Comparison of ENCODE assay signal across 20 cellular contexts in the genomic region with DNA sequence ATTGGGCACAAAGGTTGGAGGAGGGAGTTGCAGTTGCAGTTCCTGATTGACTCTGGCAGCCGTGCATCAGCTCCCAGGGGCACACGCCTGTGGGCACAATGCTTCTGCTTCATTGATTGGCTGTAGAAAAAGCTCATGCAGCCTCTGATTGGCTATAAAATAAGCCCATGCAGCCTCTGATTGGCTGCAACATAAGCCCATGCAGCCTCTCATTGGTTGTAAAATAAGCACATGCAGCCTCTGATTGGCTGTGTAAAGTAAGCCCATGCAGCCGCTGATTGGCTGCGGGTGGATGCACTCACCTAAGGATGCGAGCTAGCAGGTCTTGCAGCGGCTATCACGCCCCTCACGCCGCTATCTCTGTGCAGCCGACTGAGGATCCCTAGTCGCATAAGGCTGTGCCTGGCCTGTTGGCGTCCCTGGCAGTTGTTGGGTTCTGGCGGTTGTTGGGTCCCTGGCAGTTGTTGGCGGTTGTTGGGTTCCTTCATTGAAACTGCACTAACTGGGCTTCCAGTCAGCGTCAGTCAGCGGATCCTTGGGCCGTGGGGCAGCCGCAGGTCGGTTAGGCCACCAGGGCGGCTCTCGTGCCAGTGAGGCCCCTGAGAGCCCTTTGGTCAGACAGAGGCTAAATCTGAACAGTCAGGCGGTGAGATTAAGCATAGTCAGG. TPM values are rescaled to one million over a fixed set of nuclear protein-coding genes. Genes with fewer than 3 reads are reported as not detected.
DNase-seq lines count a peak whose midpoint lies in the region; ATAC-seq, FAIRE-seq and TF ChIP-seq lines count a peak whose summit lies in the region.
"Had no signal": no experiment of that assay in that cellular context is flagged by ENCODE, and none has a peak within 500 bp of the region (broad histone marks: within the 10 kb centered on the region; RNA-seq: fewer than 3 reads in every experiment).

A gene (plus strand): TSS at position 295 of the 667 bp plus-strand sequence. CDS start 12,993 bp downstream, outside the sequence.

- H3K4me3 ChIP-seq in Karpas-422 (ENCODE audit: low read length), result no peak within 1 kb of the TSS
- peak within 1 kb of the TSS; percentile 31 to 49 for H3K4me3 ChIP-seq in testis
- H3K4me3 ChIP-seq: HAP-1 had no signal

- no peaks in the 10 kb centered on the region for H4K20me1 ChIP-seq in Karpas-422 (ENCODE audit: insufficient read depth, low read depth, low read length)

- H3K9me2 ChIP-seq in Karpas-422 (replicated peaks; ENCODE audit: insufficient read depth, low read length), result no peaks in the 10 kb centered on the region

- H3K4me1 ChIP-seq in Karpas-422 (ENCODE audit: low read length) (peaks cover 12% of the 10 kb centered on the region), testis (no peaks in the 10 kb centered on the region)
- H3K4me1 ChIP-seq: HAP-1 had no signal

- no peak for TF ChIP-seq POLR2A in testis (IDR thresholded peaks at IDR 0.05)

- no peaks in the 10 kb centered on the region for H3K27me3 Mint-ChIP-seq in activated naive CD8-positive, alpha-beta T cell treated with anti-CD3 and anti-CD28 coated beads, Interleukin-2, amount 10 ng/mL, durations not matched to agents 7 days and 5 days
- peaks cover 9% of the 10 kb centered on the region for H3K27me3 Mint-ChIP-seq in activated naive CD8-positive, alpha-beta T cell treated with anti-CD3 and anti-CD28 coated beads for 36 hours
- no peaks in the 10 kb centered on the region for H3K27me3 Mint-ChIP-seq in dendritic cell treated with granulocyte-macrophage colony-stimulating factor and Interleukin-4, amounts not matched to agents 40 ng/mL and 50 ng/mL, for 4 days

- H3K4me2 ChIP-seq in Karpas-422 (ENCODE audit: low read depth, low read length, poor library complexity, severe bottlenecking), result no peak within 1 kb of the TSS

- H3K36me3 Mint-ChIP-seq in activated naive CD8-positive, alpha-beta T cell treated with anti-CD3 and anti-CD28 coated beads, Interleukin-2, amount 10 ng/mL, durations not matched to agents 7 days and 5 days, result peaks cover 8% of the 10 kb centered on the region
- H3K36me3 Mint-ChIP-seq in activated naive CD8-positive, alpha-beta T cell treated with anti-CD3 and anti-CD28 coated beads for 36 hours, result no peaks in the 10 kb centered on the region
- no peaks in the 10 kb centered on the region for H3K36me3 Mint-ChIP-seq in dendritic cell treated with granulocyte-macrophage colony-stimulating factor and Interleukin-4, amounts not matched to agents 40 ng/mL and 50 ng/mL, for 4 days (ENCODE audit: low read depth)
- H3K36me3 Mint-ChIP-seq: CD8-positive, alpha-beta memory T cell had no signal

- H3K9ac ChIP-seq in Karpas-422 (ENCODE audit: low read length), result no peak within 1 kb of the TSS

- DNase-seq in activated naive CD8-positive, alpha-beta T cell treated with anti-CD3 and anti-CD28 coated beads, Interleukin-2, amount 10 ng/mL, durations not matched to agents 7 days and 5 days, result no peak
- DNase-seq in activated naive CD8-positive, alpha-beta T cell treated with anti-CD3 and anti-CD28 coated beads for 36 hours, result no peak
- DNase-seq in Karpas-422 (peak; percentile 68), testis (peak; percentile 81), RCC 7860 (ENCODE audit: low spot score) (no peak), SW 1271 (lab: John Stamatoyannopoulos, UW) (no peak)
- DNase-seq: CD8-positive, alpha-beta memory T cell; DMS 273 treated with DMSO at 0.1 percent for 48 hours; EL; NCI-H1105; NCI-H187; NCI-H69; NK-92 treated with Interleukin-12 subunit alpha and Interleukin-12 subunit beta, amount 100 ng/mL, for 24 hours; OCI-M1 had no signal

- H3K36me3 ChIP-seq in Karpas-422 (ENCODE audit: insufficient read depth, low read length), result no peaks in the 10 kb centered on the region
- no peaks in the 10 kb centered on the region for H3K36me3 ChIP-seq in testis (ENCODE audit: low read depth, missing control alignments)
- H3K36me3 ChIP-seq: HAP-1 had no signal

- 77 to 93% methylated on average over 17 to 21 of the region's 22 CpGs for WGBS in testis, 2 donors

- peaks cover 1% of the 10 kb centered on the region for H3K9me3 Mint-ChIP-seq in activated naive CD8-positive, alpha-beta T cell treated with anti-CD3 and anti-CD28 coated beads, Interleukin-2, amount 10 ng/mL, durations not matched to agents 7 days and 5 days
- H3K9me3 Mint-ChIP-seq in activated naive CD8-positive, alpha-beta T cell treated with anti-CD3 and anti-CD28 coated beads for 36 hours, result no peaks in the 10 kb centered on the region
- peaks cover 9% of the 10 kb centered on the region for H3K9me3 Mint-ChIP-seq in dendritic cell treated with granulocyte-macrophage colony-stimulating factor and Interleukin-4, amounts not matched to agents 40 ng/mL and 50 ng/mL, for 4 days
- H3K9me3 Mint-ChIP-seq: CD8-positive, alpha-beta memory T cell had no signal

- ATAC-seq in activated naive CD8-positive, alpha-beta T cell treated with anti-CD3 and anti-CD28 coated beads, Interleukin-2, amount 10 ng/mL, durations not matched to agents 7 days and 5 days (ENCODE audit: low read depth), result no peak

- POLR2A ChIA-PET in activated naive CD8-positive, alpha-beta T cell treated with anti-CD3 and anti-CD28 coated beads, Interleukin-2, amount 10 ng/mL, durations not matched to agents 7 days and 5 days (lab: Charles Lee), result interaction anchor here (0.5 kb wide), 1 partner anchor 127 kb away, joined by 3 read pairs; no protein-coding TSS in a partner anchor

- H3K4me1 Mint-ChIP-seq in activated naive CD8-positive, alpha-beta T cell treated with anti-CD3 and anti-CD28 coated beads, Interleukin-2, amount 10 ng/mL, durations not matched to agents 7 days and 5 days, result peaks cover 47% of the 10 kb centered on the region
- H3K4me1 Mint-ChIP-seq in activated naive CD8-positive, alpha-beta T cell treated with anti-CD3 and anti-CD28 coated beads for 36 hours, result peaks cover 9% of the 10 kb centered on the region
- H3K4me1 Mint-ChIP-seq in dendritic cell treated with granulocyte-macrophage colony-stimulating factor and Interleukin-4, amounts not matched to agents 40 ng/mL and 50 ng/mL, for 4 days (ENCODE audit: low read depth), result peaks cover 62% of the 10 kb centered on the region

- no peaks in the 10 kb centered on the region for H3K79me2 ChIP-seq in Karpas-422 (ENCODE audit: low read length)

- TF ChIP-seq CTCF in testis (IDR thresholded peaks at IDR 0.05), result no peak

- H3K4me3 Mint-ChIP-seq in activated naive CD8-positive, alpha-beta T cell treated with anti-CD3 and anti-CD28 coated beads, Interleukin-2, amount 10 ng/mL, durations not matched to agents 7 days and 5 days, result no peak within 1 kb of the TSS
- H3K4me3 Mint-ChIP-seq in activated naive CD8-positive, alpha-beta T cell treated with anti-CD3 and anti-CD28 coated beads for 36 hours, result no peak within 1 kb of the TSS
- H3K4me3 Mint-ChIP-seq in dendritic cell treated with granulocyte-macrophage colony-stimulating factor and Interleukin-4, amounts not matched to agents 40 ng/mL and 50 ng/mL, for 4 days, result no peak within 1 kb of the TSS

- H3K27ac Mint-ChIP-seq in activated naive CD8-positive, alpha-beta T cell treated with anti-CD3 and anti-CD28 coated beads, Interleukin-2, amount 10 ng/mL, durations not matched to agents 7 days and 5 days, result peak within 1 kb of the TSS; percentile 23
- no peak within 1 kb of the TSS for H3K27ac Mint-ChIP-seq in activated naive CD8-positive, alpha-beta T cell treated with anti-CD3 and anti-CD28 coated beads for 36 hours
- peak within 1 kb of the TSS; percentile 89 for H3K27ac Mint-ChIP-seq in dendritic cell treated with granulocyte-macrophage colony-stimulating factor and Interleukin-4, amounts not matched to agents 40 ng/mL and 50 ng/mL, for 4 days
- H3K27ac Mint-ChIP-seq: CD8-positive, alpha-beta memory T cell had no signal

- FAIRE-seq in RCC 7860 (lab: Jason Lieb, UNC), result no peak
- FAIRE-seq: HTR-8/SVneo had no signal

- H2AFZ ChIP-seq in Karpas-422 (ENCODE audit: low read length), result no peak within 1 kb of the TSS

- no peaks in the 10 kb centered on the region for H3K27me3 ChIP-seq in Karpas-422 (ENCODE audit: low read length)
- no peaks in the 10 kb centered on the region for H3K27me3 ChIP-seq in testis

- H3K27ac ChIP-seq in Karpas-422 (ENCODE audit: low read length) (no peak within 1 kb of the TSS), testis (no peak within 1 kb of the TSS)

- H3K9me3 ChIP-seq in Karpas-422 (ENCODE audit: low read length), result no peaks in the 10 kb centered on the region; the same call in 1 of the 2 replicates
- no peaks in the 10 kb centered on the region for H3K9me3 ChIP-seq in testis
- H3K9me3 ChIP-seq: HAP-1 had no signal

- intact Hi-C loops in dendritic cell treated with granulocyte-macrophage colony-stimulating factor and Interleukin-4, amounts not matched to agents 40 ng/mL and 50 ng/mL, for 4 days (cut with micrococcal nuclease), result loop anchor here (10.0 kb wide), 1 partner anchor 46 kb away; no protein-coding TSS in a partner anchor
- intact Hi-C loops in testis (cut with DNase I; ENCODE audit: low total_unique reads), result no loop called here

RNA-seq across cellular contexts. Expression of the gene that starts here (rescaled TPM):
- total RNA-seq in activated naive CD8-positive, alpha-beta T cell treated with anti-CD3 and anti-CD28 coated beads, Interleukin-2, amount 10 ng/mL, durations not matched to agents 7 days and 5 days, result not detected
- not detected for total RNA-seq in activated naive CD8-positive, alpha-beta T cell treated with anti-CD3 and anti-CD28 coated beads for 36 hours
- total RNA-seq in Karpas-422 (2014; rRNA removed; shearing (Covaris generic); ENCODE audit: low replicate concordance), result not detected in 2 replicates
- 10 to 100 TPM; 18.7 to 23.8 TPM for total RNA-seq in testis
- 103 TPM for polyA plus RNA-seq in testis (ENCODE audit: insufficient read depth, low read depth, low replicate concordance)
- total RNA-seq: CD8-positive, alpha-beta memory T cell; M059J had no signal
- polyA plus RNA-seq: AG04450; BJ; CD8-positive, alpha-beta memory T cell had no signal

Comparison
In these comparisons a context has a peak if more than half of its experiments do, and no peak if none do; other contexts are left out.
1. RNA of the gene that starts here (total RNA-seq): 18.7 to 23.8 TPM in testis; not detected in activated naive CD8-positive, alpha-beta T cell treated with anti-CD3 and anti-CD28 coated beads for 36 hours, not detected in activated naive CD8-positive, alpha-beta T cell treated with anti-CD3 and anti-CD28 coated beads, Interleukin-2, amount 10 ng/mL, durations not matched to agents 7 days and 5 days and not detected in Karpas-422; every median in the first group is over 10 times any median in the second.
2. Peak in DNase-seq in Karpas-422; RNA of the gene not detected or under 1 TPM.